ENCODE assay signal across 17 cellular contexts in genomic region chr17:59542960-59543635, GRCh38.
"Had no signal": no experiment of that assay in that cellular context is flagged by ENCODE, and none has a peak within 500 bp of the region (broad histone marks: within the 10 kb centered on the region; RNA-seq: fewer than 3 reads in every experiment).

No MANE protein-coding gene starts in this region.

- H3K27me3 Mint-ChIP-seq: naive B cell had no signal

- H3K4me1 Mint-ChIP-seq: activated naive CD8-positive, alpha-beta T cell treated with anti-CD3 and anti-CD28 coated beads, Interleukin-2, amount 10 ng/mL, durations not matched to agents 7 days and 5 days; stimulated activated naive CD8-positive, alpha-beta T cell treated with anti-CD3 and anti-CD28 coated beads, Interleukin-15, amount 100 ng/mL, for 72 hours had no signal

- H3K27me3 ChIP-seq: dorsolateral prefrontal cortex, right atrium auricular region, vagina had no signal

- H3K4me3 Mint-ChIP-seq: activated CD4-positive, alpha-beta memory T cell treated with anti-CD3 and anti-CD28 coated beads for 36 hours; activated naive CD8-positive, alpha-beta T cell treated with anti-CD3 and anti-CD28 coated beads, Interleukin-2, amount 10 ng/mL, durations not matched to agents 7 days and 5 days; naive B cell; stimulated activated naive CD8-positive, alpha-beta T cell treated with anti-CD3 and anti-CD28 coated beads, Interleukin-15, amount 100 ng/mL, for 72 hours had no signal

- H3K27ac ChIP-seq: dorsolateral prefrontal cortex, right atrium auricular region, skin epidermis, thoracic aorta, vagina, VCaP had no signal

- ATAC-seq: left cardiac atrium; stimulated activated naive CD8-positive, alpha-beta T cell treated with anti-CD3 and anti-CD28 coated beads, Interleukin-15, amount 100 ng/mL, for 72 hours had no signal

- H3K36me3 Mint-ChIP-seq: activated CD4-positive, alpha-beta memory T cell treated with anti-CD3 and anti-CD28 coated beads for 36 hours; activated naive CD8-positive, alpha-beta T cell treated with anti-CD3 and anti-CD28 coated beads, Interleukin-2, amount 10 ng/mL, durations not matched to agents 7 days and 5 days; naive B cell had no signal

- H3K36me3 ChIP-seq: right atrium auricular region, thoracic aorta, vagina had no signal

- FAIRE-seq: bronchial epithelial cell had no signal

- H3K9me3 ChIP-seq: thoracic aorta, vagina had no signal

- H3K4me3 ChIP-seq: dorsolateral prefrontal cortex, lung, right atrium auricular region, skin epidermis, thoracic aorta, vagina had no signal

- H3K27ac Mint-ChIP-seq: activated CD4-positive, alpha-beta memory T cell treated with anti-CD3 and anti-CD28 coated beads for 36 hours; activated naive CD8-positive, alpha-beta T cell treated with anti-CD3 and anti-CD28 coated beads, Interleukin-2, amount 10 ng/mL, durations not matched to agents 7 days and 5 days; stimulated activated naive CD8-positive, alpha-beta T cell treated with anti-CD3 and anti-CD28 coated beads, Interleukin-15, amount 100 ng/mL, for 72 hours had no signal

- H3K4me1 ChIP-seq: right atrium auricular region, vagina had no signal

- H3K9me3 Mint-ChIP-seq: activated CD4-positive, alpha-beta memory T cell treated with anti-CD3 and anti-CD28 coated beads for 36 hours; activated naive CD8-positive, alpha-beta T cell treated with anti-CD3 and anti-CD28 coated beads, Interleukin-2, amount 10 ng/mL, durations not matched to agents 7 days and 5 days; stimulated activated naive CD8-positive, alpha-beta T cell treated with anti-CD3 and anti-CD28 coated beads, Interleukin-15, amount 100 ng/mL, for 72 hours had no signal

- DNase-seq: activated CD4-positive, alpha-beta memory T cell treated with anti-CD3 and anti-CD28 coated beads for 36 hours; activated gamma-delta T cell; activated naive CD8-positive, alpha-beta T cell treated with anti-CD3 and anti-CD28 coated beads, Interleukin-2, amount 10 ng/mL, durations not matched to agents 7 days and 5 days; activated T-cell treated with anti-CD3 and anti-CD28 coated beads, Interleukin-2, amount 50 U/mL, for 48 hours; aorta; dorsolateral prefrontal cortex; left cardiac atrium; naive B cell; stimulated activated CD4-positive, alpha-beta T cell treated with anti-CD3 and anti-CD28 coated beads, Interleukin-4, amount 100 ng/mL, for 4 hours; stimulated activated naive CD8-positive, alpha-beta T cell treated with anti-CD3 and anti-CD28 coated beads, Interleukin-15, amount 100 ng/mL, for 72 hours had no signal
